Comparison of ENCODE assay signal across 1 cellular context in the genomic region with DNA sequence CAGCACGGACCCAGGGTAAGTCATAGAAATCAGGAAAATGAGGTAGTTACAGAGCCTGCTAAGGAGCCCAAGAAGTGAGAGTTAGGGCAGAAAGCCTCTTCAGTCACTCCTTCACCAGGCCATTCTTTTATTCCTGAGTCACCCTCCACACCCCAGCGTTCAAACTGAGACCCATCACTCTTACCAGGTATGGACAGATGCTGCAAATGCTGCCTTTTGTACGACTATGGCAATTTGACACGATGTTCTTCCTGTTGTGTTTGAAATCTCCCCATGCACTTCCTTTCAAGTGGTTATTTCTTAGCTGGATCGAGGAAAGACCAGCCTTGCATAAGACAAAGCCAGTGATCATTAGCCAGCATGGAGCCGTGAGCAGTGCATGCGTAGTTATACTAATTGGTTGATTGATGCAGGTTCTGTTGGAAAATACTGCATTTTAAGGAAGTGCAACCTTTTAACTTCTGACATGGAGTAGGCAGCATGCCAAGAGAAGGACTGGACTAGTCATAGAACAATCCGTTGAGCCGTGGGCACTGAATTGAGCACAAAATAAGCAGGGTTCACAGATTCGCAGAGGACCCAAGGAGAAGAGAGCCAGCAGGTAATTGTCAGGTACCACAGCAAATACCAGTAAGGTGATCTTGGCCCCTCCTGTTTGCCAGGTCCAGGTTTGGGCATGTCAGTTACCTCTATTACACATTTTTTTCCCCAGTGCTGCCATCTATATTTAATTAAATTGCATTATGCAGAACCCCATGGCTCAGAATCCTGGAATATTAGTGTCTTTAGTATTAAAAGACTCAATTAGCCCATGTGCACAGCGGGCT.
TF ChIP-seq lines count a peak whose summit lies in the region.

No MANE protein-coding gene starts in this region.

TF ChIP-seq in GM23338, 12 proteins besides CTCF, POLR2A, EP300 and RAD21:
- TF ChIP-seq, protein P1, sequence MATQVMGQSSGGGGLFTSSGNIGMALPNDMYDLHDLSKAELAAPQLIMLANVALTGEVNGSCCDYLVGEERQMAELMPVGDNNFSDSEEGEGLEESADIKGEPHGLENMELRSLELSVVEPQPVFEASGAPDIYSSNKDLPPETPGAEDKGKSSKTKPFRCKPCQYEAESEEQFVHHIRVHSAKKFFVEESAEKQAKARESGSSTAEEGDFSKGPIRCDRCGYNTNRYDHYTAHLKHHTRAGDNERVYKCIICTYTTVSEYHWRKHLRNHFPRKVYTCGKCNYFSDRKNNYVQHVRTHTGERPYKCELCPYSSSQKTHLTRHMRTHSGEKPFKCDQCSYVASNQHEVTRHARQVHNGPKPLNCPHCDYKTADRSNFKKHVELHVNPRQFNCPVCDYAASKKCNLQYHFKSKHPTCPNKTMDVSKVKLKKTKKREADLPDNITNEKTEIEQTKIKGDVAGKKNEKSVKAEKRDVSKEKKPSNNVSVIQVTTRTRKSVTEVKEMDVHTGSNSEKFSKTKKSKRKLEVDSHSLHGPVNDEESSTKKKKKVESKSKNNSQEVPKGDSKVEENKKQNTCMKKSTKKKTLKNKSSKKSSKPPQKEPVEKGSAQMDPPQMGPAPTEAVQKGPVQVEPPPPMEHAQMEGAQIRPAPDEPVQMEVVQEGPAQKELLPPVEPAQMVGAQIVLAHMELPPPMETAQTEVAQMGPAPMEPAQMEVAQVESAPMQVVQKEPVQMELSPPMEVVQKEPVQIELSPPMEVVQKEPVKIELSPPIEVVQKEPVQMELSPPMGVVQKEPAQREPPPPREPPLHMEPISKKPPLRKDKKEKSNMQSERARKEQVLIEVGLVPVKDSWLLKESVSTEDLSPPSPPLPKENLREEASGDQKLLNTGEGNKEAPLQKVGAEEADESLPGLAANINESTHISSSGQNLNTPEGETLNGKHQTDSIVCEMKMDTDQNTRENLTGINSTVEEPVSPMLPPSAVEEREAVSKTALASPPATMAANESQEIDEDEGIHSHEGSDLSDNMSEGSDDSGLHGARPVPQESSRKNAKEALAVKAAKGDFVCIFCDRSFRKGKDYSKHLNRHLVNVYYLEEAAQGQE (IDR thresholded peaks at IDR 0.05; ENCODE audit: unreplicated experiment), result no peak
- no peak for TF ChIP-seq POLR2AphosphoS5 (IDR thresholded peaks at IDR 0.05; ENCODE audit: low read depth)
- TF ChIP-seq ZNF331 (CRISPR knock-in tag; IDR thresholded peaks at IDR 0.05; ENCODE audit: low read depth), result no peak
- TF ChIP-seq ZNF114 (CRISPR knock-in tag; IDR thresholded peaks at IDR 0.05), result no peak
- no peak for TF ChIP-seq CREB1 (CRISPR knock-in tag; IDR thresholded peaks at IDR 0.05; ENCODE audit: low read depth)
- TF ChIP-seq, protein P2, sequence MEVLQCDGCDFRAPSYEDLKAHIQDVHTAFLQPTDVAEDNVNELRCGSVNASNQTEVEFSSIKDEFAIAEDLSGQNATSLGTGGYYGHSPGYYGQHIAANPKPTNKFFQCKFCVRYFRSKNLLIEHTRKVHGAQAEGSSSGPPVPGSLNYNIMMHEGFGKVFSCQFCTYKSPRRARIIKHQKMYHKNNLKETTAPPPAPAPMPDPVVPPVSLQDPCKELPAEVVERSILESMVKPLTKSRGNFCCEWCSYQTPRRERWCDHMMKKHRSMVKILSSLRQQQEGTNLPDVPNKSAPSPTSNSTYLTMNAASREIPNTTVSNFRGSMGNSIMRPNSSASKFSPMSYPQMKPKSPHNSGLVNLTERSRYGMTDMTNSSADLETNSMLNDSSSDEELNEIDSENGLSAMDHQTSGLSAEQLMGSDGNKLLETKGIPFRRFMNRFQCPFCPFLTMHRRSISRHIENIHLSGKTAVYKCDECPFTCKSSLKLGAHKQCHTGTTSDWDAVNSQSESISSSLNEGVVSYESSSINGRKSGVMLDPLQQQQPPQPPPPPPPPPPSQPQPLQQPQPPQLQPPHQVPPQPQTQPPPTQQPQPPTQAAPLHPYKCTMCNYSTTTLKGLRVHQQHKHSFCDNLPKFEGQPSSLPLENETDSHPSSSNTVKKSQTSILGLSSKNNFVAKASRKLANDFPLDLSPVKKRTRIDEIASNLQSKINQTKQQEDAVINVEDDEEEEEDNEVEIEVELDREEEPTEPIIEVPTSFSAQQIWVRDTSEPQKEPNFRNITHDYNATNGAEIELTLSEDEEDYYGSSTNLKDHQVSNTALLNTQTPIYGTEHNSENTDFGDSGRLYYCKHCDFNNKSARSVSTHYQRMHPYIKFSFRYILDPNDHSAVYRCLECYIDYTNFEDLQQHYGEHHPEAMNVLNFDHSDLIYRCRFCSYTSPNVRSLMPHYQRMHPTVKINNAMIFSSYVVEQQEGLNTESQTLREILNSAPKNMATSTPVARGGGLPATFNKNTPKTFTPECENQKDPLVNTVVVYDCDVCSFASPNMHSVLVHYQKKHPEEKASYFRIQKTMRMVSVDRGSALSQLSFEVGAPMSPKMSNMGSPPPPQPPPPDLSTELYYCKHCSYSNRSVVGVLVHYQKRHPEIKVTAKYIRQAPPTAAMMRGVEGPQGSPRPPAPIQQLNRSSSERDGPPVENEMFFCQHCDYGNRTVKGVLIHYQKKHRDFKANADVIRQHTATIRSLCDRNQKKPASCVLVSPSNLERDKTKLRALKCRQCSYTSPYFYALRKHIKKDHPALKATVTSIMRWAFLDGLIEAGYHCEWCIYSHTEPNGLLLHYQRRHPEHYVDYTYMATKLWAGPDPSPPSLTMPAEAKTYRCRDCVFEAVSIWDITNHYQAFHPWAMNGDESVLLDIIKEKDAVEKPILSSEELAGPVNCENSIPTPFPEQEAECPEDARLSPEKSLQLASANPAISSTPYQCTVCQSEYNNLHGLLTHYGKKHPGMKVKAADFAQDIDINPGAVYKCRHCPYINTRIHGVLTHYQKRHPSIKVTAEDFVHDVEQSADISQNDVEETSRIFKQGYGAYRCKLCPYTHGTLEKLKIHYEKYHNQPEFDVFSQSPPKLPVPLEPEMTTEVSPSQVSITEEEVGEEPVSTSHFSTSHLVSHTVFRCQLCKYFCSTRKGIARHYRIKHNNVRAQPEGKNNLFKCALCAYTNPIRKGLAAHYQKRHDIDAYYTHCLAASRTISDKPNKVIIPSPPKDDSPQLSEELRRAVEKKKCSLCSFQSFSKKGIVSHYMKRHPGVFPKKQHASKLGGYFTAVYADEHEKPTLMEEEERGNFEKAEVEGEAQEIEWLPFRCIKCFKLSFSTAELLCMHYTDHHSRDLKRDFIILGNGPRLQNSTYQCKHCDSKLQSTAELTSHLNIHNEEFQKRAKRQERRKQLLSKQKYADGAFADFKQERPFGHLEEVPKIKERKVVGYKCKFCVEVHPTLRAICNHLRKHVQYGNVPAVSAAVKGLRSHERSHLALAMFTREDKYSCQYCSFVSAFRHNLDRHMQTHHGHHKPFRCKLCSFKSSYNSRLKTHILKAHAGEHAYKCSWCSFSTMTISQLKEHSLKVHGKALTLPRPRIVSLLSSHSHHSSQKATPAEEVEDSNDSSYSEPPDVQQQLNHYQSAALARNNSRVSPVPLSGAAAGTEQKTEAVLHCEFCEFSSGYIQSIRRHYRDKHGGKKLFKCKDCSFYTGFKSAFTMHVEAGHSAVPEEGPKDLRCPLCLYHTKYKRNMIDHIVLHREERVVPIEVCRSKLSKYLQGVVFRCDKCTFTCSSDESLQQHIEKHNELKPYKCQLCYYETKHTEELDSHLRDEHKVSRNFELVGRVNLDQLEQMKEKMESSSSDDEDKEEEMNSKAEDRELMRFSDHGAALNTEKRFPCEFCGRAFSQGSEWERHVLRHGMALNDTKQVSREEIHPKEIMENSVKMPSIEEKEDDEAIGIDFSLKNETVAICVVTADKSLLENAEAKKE (CRISPR knock-in tag; IDR thresholded peaks at IDR 0.05), result no peak
- no peak for TF ChIP-seq EZH2phosphoT487 (IDR thresholded peaks at IDR 0.05; ENCODE audit: unreplicated experiment)
- no peak for TF ChIP-seq EZH2 (IDR thresholded peaks at IDR 0.05; ENCODE audit: low read depth, unreplicated experiment)
- TF ChIP-seq STAT1 (IDR thresholded peaks at IDR 0.05; ENCODE audit: unreplicated experiment), result no peak
- TF ChIP-seq NANOG (IDR thresholded peaks at IDR 0.05; ENCODE audit: borderline replicate concordance), result no peak
- TF ChIP-seq JUNB (IDR thresholded peaks at IDR 0.05; ENCODE audit: unreplicated experiment), result no peak
- TF ChIP-seq, protein P3, sequence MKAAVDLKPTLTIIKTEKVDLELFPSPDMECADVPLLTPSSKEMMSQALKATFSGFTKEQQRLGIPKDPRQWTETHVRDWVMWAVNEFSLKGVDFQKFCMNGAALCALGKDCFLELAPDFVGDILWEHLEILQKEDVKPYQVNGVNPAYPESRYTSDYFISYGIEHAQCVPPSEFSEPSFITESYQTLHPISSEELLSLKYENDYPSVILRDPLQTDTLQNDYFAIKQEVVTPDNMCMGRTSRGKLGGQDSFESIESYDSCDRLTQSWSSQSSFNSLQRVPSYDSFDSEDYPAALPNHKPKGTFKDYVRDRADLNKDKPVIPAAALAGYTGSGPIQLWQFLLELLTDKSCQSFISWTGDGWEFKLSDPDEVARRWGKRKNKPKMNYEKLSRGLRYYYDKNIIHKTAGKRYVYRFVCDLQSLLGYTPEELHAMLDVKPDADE (IDR thresholded peaks at IDR 0.05), result no peak
